Comparison of ENCODE assay signal across 1 cellular context in the genomic region with DNA sequence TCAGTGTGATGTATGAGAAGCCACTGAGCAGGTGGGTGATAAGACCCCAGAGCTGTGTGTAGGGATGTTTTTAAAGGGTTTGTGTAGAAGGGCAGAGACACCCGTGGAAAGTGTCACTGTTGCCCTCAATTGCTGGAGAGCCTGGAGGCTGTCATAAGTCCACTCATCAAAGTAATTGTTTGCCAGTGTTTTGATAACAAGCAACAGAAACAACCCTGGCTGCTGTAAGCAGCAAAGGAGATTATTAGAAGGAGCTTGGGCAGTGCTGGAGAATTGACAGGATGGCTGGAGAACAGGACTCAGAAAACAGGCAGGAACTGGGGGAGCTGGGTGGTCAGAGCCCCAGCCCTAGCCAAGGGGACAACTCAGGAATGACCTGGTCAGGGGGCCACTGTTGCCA.
TF ChIP-seq lines count a peak whose summit lies in the region.

No MANE protein-coding gene starts in this region.

TF ChIP-seq in WTC11, 78 proteins besides CTCF, POLR2A, EP300 and RAD21 (continued from another document):
- TF ChIP-seq, protein P1, sequence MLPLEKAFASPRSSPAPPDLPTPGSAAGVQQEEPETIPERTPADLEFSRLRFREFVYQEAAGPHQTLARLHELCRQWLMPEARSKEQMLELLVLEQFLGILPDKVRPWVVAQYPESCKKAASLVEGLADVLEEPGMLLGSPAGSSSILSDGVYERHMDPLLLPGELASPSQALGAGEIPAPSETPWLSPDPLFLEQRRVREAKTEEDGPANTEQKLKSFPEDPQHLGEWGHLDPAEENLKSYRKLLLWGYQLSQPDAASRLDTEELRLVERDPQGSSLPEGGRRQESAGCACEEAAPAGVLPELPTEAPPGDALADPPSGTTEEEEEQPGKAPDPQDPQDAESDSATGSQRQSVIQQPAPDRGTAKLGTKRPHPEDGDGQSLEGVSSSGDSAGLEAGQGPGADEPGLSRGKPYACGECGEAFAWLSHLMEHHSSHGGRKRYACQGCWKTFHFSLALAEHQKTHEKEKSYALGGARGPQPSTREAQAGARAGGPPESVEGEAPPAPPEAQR (CRISPR knock-in tag; IDR thresholded peaks at IDR 0.05) = no peak
- TF ChIP-seq ATF1 (CRISPR knock-in tag; IDR thresholded peaks at IDR 0.05) = no peak
